14 cellular contexts compared by ENCODE assay signal in the genomic region with DNA sequence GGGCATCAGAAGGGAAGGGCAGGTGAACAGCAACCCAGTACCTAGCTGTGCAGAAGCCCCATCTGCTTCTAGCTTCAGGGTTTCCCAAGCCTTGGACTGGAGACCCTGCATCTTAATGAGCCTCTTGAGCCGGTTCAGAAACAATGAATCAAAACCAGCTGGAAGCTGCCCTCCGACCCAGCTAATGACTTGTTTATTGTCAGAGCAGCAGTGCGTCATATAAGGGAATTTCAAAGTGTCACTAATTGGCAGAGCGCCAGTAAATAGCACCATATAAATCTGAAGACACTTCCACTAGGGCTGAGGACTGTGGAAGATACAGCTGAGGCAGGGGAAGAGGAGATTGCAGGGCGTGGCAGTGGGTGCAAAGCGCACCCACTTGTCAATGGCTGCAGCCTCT. TPM values are rescaled to one million over a fixed set of nuclear protein-coding genes. Genes with fewer than 3 reads are reported as not detected.
A peak's percentile ranks its signal among the peaks of the same experiment; 100 is the strongest.
DNase-seq lines count a peak whose midpoint lies in the region; FAIRE-seq and TF ChIP-seq lines count a peak whose summit lies in the region.
"Had no signal": no experiment of that assay in that cellular context is flagged by ENCODE, and none has a peak within 500 bp of the region (broad histone marks: within the 10 kb centered on the region; RNA-seq: fewer than 3 reads in every experiment).

No MANE protein-coding gene starts in this region.

- no peak for FAIRE-seq in astrocyte (lab: Jason Lieb, UNC)
- FAIRE-seq: GM12878, TTC549 had no signal

- peaks cover 3% of the 10 kb centered on the region for H3K9me3 ChIP-seq in astrocyte (ENCODE audit: insufficient read depth, low read depth, low read length)
- H3K9me3 ChIP-seq in vagina: no peaks in the 10 kb centered on the region
- H3K9me3 ChIP-seq: upper lobe of right lung had no signal

- intact Hi-C loops in activated CD4-positive, alpha-beta memory T cell treated with anti-CD3 and anti-CD28 coated beads for 36 hours (cut with micrococcal nuclease): no loop called here
- intact Hi-C loops in vagina (cut with DNase I): no loop called here

- POLR2A ChIA-PET in HEK293T (lab: Yijun Ruan, JAX): interaction anchor here (0.7 to 0.9 kb wide), 2 partner anchors 22 to 57 kb away, joined by 3 read pairs; a partner anchor contains a TSS
- POLR2A ChIA-PET in activated CD4-positive, alpha-beta memory T cell treated with anti-CD3 and anti-CD28 coated beads for 36 hours (lab: Charles Lee): no interaction called here

- no peaks in the 10 kb centered on the region for H4K20me1 ChIP-seq in astrocyte (ENCODE audit: insufficient read depth, low read length)

- no peak overlapping the region for H3K4me3 Mint-ChIP-seq in astrocyte (ENCODE audit: unreplicated experiment)
- no peak overlapping the region for H3K4me3 Mint-ChIP-seq in activated CD4-positive, alpha-beta memory T cell treated with anti-CD3 and anti-CD28 coated beads for 36 hours
- H3K4me3 Mint-ChIP-seq: CD8-positive, alpha-beta T cell had no signal

- CTCF ChIA-PET in HEK293T (lab: Yijun Ruan, JAX): interaction anchor here (1.8 kb wide), 1 partner anchor 92 kb away, joined by 5 read pairs; no protein-coding TSS in a partner anchor
- CTCF ChIA-PET in activated CD4-positive, alpha-beta memory T cell treated with anti-CD3 and anti-CD28 coated beads for 36 hours (lab: Charles Lee): no interaction called here

- H3K4me3 ChIP-seq in astrocyte (ENCODE audit: insufficient read depth, low read depth, low read length): no peak overlapping the region
- H3K4me3 ChIP-seq in vagina: no peak overlapping the region
- H3K4me3 ChIP-seq: GM12878, upper lobe of right lung had no signal

- no peak overlapping the region for H3K27ac Mint-ChIP-seq in astrocyte (ENCODE audit: unreplicated experiment)
- no peak overlapping the region for H3K27ac Mint-ChIP-seq in activated CD4-positive, alpha-beta memory T cell treated with anti-CD3 and anti-CD28 coated beads for 36 hours
- H3K27ac Mint-ChIP-seq: CD8-positive, alpha-beta T cell had no signal

- peaks cover 5% of the 10 kb centered on the region for H3K4me1 Mint-ChIP-seq in astrocyte (ENCODE audit: low read depth, unreplicated experiment)
- H3K4me1 Mint-ChIP-seq in activated CD4-positive, alpha-beta memory T cell treated with anti-CD3 and anti-CD28 coated beads for 36 hours (ENCODE audit: low read depth): no peaks in the 10 kb centered on the region

- no peaks in the 10 kb centered on the region for H3K36me3 ChIP-seq in astrocyte (ENCODE audit: insufficient read depth, low read length)
- H3K36me3 ChIP-seq in vagina: no peaks in the 10 kb centered on the region
- H3K36me3 ChIP-seq: upper lobe of right lung had no signal

- H3K4me2 ChIP-seq in astrocyte (ENCODE audit: low read length): peak overlapping the region; percentile 31

- DNase-seq in COLO668 (lab: John Stamatoyannopoulos, UW; ENCODE audit: unreplicated experiment) (peak; percentile 35), HEK293T (ENCODE audit: extremely low spot score) (peak; percentile 63), astrocyte (ENCODE audit: low read depth) (peak; percentile 79), lung microvascular endothelial cell (ENCODE audit: low read depth in 2 of 2) (peak; percentile 46 to 98), KG1 (lab: John Stamatoyannopoulos, UW) (no peak), vagina (ENCODE audit: extremely low spot score in 2 of 2) (no peak), AML-193 (lab: John Stamatoyannopoulos, UW) (no peak)
- DNase-seq in activated CD4-positive, alpha-beta memory T cell treated with anti-CD3 and anti-CD28 coated beads for 36 hours: no peak
- DNase-seq: CD8-positive, alpha-beta T cell; NCI-H1092 treated with DMSO at 0.1 percent for 48 hours; upper lobe of right lung had no signal

- no peak overlapping the region for H2AFZ ChIP-seq in astrocyte (ENCODE audit: low read depth, low read length)

- H3K79me2 ChIP-seq in astrocyte (ENCODE audit: insufficient read depth, low read length): no peaks in the 10 kb centered on the region

- peaks cover 3% of the 10 kb centered on the region for H3K9me3 Mint-ChIP-seq in astrocyte (ENCODE audit: unreplicated experiment)
- H3K9me3 Mint-ChIP-seq in activated CD4-positive, alpha-beta memory T cell treated with anti-CD3 and anti-CD28 coated beads for 36 hours: peaks cover 13% of the 10 kb centered on the region

- no peak overlapping the region for H3K9ac ChIP-seq in astrocyte (ENCODE audit: low read length)

- TF ChIP-seq POLR2A in vagina (IDR thresholded peaks at IDR 0.05): no peak

- peaks cover 14% of the 10 kb centered on the region for H3K27me3 Mint-ChIP-seq in astrocyte (ENCODE audit: low read depth, unreplicated experiment)
- peaks cover 4% of the 10 kb centered on the region for H3K27me3 Mint-ChIP-seq in activated CD4-positive, alpha-beta memory T cell treated with anti-CD3 and anti-CD28 coated beads for 36 hours

- H3K27ac ChIP-seq in astrocyte (ENCODE audit: low read depth, low read length) (no peak overlapping the region), vagina (no peak overlapping the region)
- H3K27ac ChIP-seq: HL-60, upper lobe of right lung had no signal

- H3K4me1 ChIP-seq in astrocyte (ENCODE audit: insufficient read depth, low read length): no peaks in the 10 kb centered on the region
- H3K4me1 ChIP-seq in vagina: peaks cover 11% of the 10 kb centered on the region
- H3K4me1 ChIP-seq: upper lobe of right lung had no signal

- peaks cover 34% of the 10 kb centered on the region for H3K27me3 ChIP-seq in astrocyte (ENCODE audit: insufficient read depth, low read length)
- no peaks in the 10 kb centered on the region for H3K27me3 ChIP-seq in vagina
- H3K27me3 ChIP-seq: upper lobe of right lung had no signal

- no peak for TF ChIP-seq CTCF in astrocyte (IDR thresholded peaks at IDR 0.05; ENCODE audit: insufficient read depth, low read depth, low read length)
- no peak for TF ChIP-seq CTCF in vagina (IDR thresholded peaks at IDR 0.05)

- no peaks in the 10 kb centered on the region for H3K36me3 Mint-ChIP-seq in astrocyte (ENCODE audit: low read depth, unreplicated experiment)
- H3K36me3 Mint-ChIP-seq in activated CD4-positive, alpha-beta memory T cell treated with anti-CD3 and anti-CD28 coated beads for 36 hours: peaks cover 4% of the 10 kb centered on the region
- H3K36me3 Mint-ChIP-seq: CD8-positive, alpha-beta T cell had no signal

TF ChIP-seq in HEK293T, 16 proteins besides CTCF, POLR2A, EP300 and RAD21:
- no peak for TF ChIP-seq LEF1 (IDR thresholded peaks at IDR 0.05; ENCODE audit: borderline replicate concordance)
- TF ChIP-seq FOXK2 (IDR thresholded peaks at IDR 0.05): no peak
- TF ChIP-seq, protein P1, sequence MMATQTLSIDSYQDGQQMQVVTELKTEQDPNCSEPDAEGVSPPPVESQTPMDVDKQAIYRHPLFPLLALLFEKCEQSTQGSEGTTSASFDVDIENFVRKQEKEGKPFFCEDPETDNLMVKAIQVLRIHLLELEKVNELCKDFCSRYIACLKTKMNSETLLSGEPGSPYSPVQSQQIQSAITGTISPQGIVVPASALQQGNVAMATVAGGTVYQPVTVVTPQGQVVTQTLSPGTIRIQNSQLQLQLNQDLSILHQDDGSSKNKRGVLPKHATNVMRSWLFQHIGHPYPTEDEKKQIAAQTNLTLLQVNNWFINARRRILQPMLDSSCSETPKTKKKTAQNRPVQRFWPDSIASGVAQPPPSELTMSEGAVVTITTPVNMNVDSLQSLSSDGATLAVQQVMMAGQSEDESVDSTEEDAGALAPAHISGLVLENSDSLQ (IDR thresholded peaks at IDR 0.05): peak; percentile 92
- peak; percentile 59; the same call in 1 of the 2 replicates for TF ChIP-seq ARNT (IDR thresholded peaks at IDR 0.05)
- TF ChIP-seq CTBP1 (IDR thresholded peaks at IDR 0.05; ENCODE audit: borderline replicate concordance): peak; percentile 96
- TF ChIP-seq TARDBP (IDR thresholded peaks at IDR 0.05): no peak

RNA-seq across cellular contexts. Expression of a gene that starts 57.5 kb away (rescaled TPM):
- total RNA-seq in astrocyte (19.6 and 21.6 TPM in 2 replicates), lung microvascular endothelial cell (22.0 and 26.2 TPM in 2 replicates), vagina (21.6 TPM)
- total RNA-seq in activated CD4-positive, alpha-beta memory T cell treated with anti-CD3 and anti-CD28 coated beads for 36 hours: 10 to 100 TPM; 32.4 to 34.1 TPM

RNA-seq across cellular contexts. Expression of a gene that starts 57.6 kb away (rescaled TPM):
- total RNA-seq in astrocyte: 27.6 and 28.3 TPM in 2 replicates
- 19.4 and 25.6 TPM in 2 replicates for total RNA-seq in lung microvascular endothelial cell
- total RNA-seq in activated CD4-positive, alpha-beta memory T cell treated with anti-CD3 and anti-CD28 coated beads for 36 hours: 1 to 10 TPM; 8.0 to 9.7 TPM
- total RNA-seq in vagina: 14.7 TPM

Comparison
In these comparisons a context has a peak if more than half of its experiments do, and no peak if none do; other contexts are left out.
1. DNase-seq: peak in COLO668 (single experiment), HEK293T (single experiment), astrocyte (single experiment) and lung microvascular endothelial cell (2 of 2); none in KG1 (single experiment), activated CD4-positive, alpha-beta memory T cell treated with anti-CD3 and anti-CD28 coated beads for 36 hours (single experiment), vagina (0 of 2) and AML-193 (0 of 2).